21 cellular contexts compared by ENCODE assay signal in the genomic region with DNA sequence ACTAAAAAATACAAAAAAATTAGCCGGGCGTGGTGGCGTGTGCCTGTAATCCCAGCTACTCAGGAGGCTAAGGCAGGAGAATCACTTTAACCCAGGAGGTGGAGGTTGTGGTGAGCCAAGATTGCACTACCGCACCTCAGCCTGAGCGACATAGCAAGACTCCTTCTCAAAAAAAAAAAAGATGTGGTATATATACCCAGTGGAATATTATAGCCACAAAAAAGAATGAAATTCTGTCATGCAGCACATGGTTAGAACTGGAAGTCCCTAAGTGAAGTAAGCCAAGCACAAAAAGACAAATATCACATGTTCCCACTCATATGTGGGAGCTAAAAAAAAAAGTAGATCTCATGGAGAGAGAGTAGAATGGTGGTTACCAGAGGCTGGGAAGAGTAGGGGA. TPM values are rescaled to one million over a fixed set of nuclear protein-coding genes. Genes with fewer than 3 reads are reported as not detected.
"Had no signal": no experiment of that assay in that cellular context is flagged by ENCODE, and none has a peak within 500 bp of the region (broad histone marks: within the 10 kb centered on the region; RNA-seq: fewer than 3 reads in every experiment).

No MANE protein-coding gene starts in this region.

- DNase-seq: effector CD4-positive, alpha-beta T cell; endodermal cell; erythroblast; foreskin keratinocyte; immature natural killer cell; kidney; left cardiac atrium; left ventricle myocardium inferior; lower lobe of right lung; natural killer cell; posterior cingulate gyrus; sigmoid colon; stimulated activated CD4-positive, alpha-beta T cell treated with anti-CD3 and anti-CD28 coated beads, Interleukin-2, amount 100 ng/mL, for 24 hours; stimulated activated CD4-positive, alpha-beta T cell treated with anti-CD3 and anti-CD28 coated beads, Interleukin-4, amount 100 ng/mL, for 4 hours; stimulated activated naive CD4-positive, alpha-beta T cell; stomach; substantia nigra; trophoblast cell had no signal

- H3K4me3 Mint-ChIP-seq: endodermal cell, immature natural killer cell, memory B cell, mesothelial cell of epicardium, natural killer cell, neural crest cell had no signal

- H3K27me3 Mint-ChIP-seq: memory B cell had no signal

- ATAC-seq: foreskin keratinocyte, left cardiac atrium, lower lobe of right lung, natural killer cell had no signal

- H3K27ac Mint-ChIP-seq: endodermal cell, memory B cell, mesothelial cell of epicardium had no signal

- H3K9me3 Mint-ChIP-seq: endodermal cell, immature natural killer cell, memory B cell, mesothelial cell of epicardium, natural killer cell, neural crest cell had no signal

- H3K4me1 Mint-ChIP-seq: endodermal cell, memory B cell, mesothelial cell of epicardium, natural killer cell, neural crest cell had no signal

RNA-seq across cellular contexts. Expression of gene SELENBP1, which starts 45.5 kb away (rescaled TPM):
- total RNA-seq: natural killer cell had no signal
